Comparison of ENCODE assay signal across 31 cellular contexts in genomic region chr6:157267109-157267611, GRCh38. TPM values are rescaled to one million over a fixed set of nuclear protein-coding genes. Genes with fewer than 3 reads are reported as not detected.
DNase-seq lines count a peak whose midpoint lies in the region; ATAC-seq, FAIRE-seq and TF ChIP-seq lines count a peak whose summit lies in the region.
"Had no signal": no experiment of that assay in that cellular context is flagged by ENCODE, and none has a peak within 500 bp of the region (broad histone marks: within the 10 kb centered on the region; RNA-seq: fewer than 3 reads in every experiment).

No MANE protein-coding gene starts in this region.

- in situ Hi-C loops in HepG2 (cut with HindIII; ENCODE audit: extremely low pct_ligation_motif_present, low pct_unique_long_range_greater_than_20kb): no loop called here

- H3K79me2 ChIP-seq in HepG2 (ENCODE audit: insufficient read depth, low read length): no peaks in the 10 kb centered on the region

- peaks cover 6 to 8% of the 10 kb centered on the region in 2 donors for H3K9me3 Mint-ChIP-seq in activated T-cell treated with anti-CD3 and anti-CD28 coated beads, Interleukin-2, amount 50 U/mL, for 72 hours
- peaks cover 10% of the 10 kb centered on the region for H3K9me3 Mint-ChIP-seq in WTC11
- H3K9me3 Mint-ChIP-seq in activated naive CD4-positive, alpha-beta T cell treated with anti-CD3 and anti-CD28 coated beads for 36 hours: peaks cover 8% of the 10 kb centered on the region
- H3K9me3 Mint-ChIP-seq: activated B cell treated with CpG ODN at 0.5 μM for 24 hours had no signal

- H3K36me3 ChIP-seq in HepG2 (replicated peaks in 1 of 2; ENCODE audit: control insufficient read depth in 1 of 2, insufficient read depth in 2 of 2, low read length in 2 of 2) (no peaks in the 10 kb centered on the region), sigmoid colon (no peaks in the 10 kb centered on the region)
- H3K36me3 ChIP-seq: adrenal gland, ovary had no signal

- H3K9me3 ChIP-seq in HepG2 (ENCODE audit: low read length) (no peaks in the 10 kb centered on the region), sigmoid colon (no peaks in the 10 kb centered on the region)
- H3K9me3 ChIP-seq: adrenal gland, mucosa of descending colon, ovary had no signal

- TF ChIP-seq POLR2A in HepG2 (IDR thresholded peaks at IDR 0.05; ENCODE audit: insufficient read depth in 1 of 2, low read depth in 2 of 2, low read length in 2 of 2): no peak
- no peak for TF ChIP-seq POLR2A in sigmoid colon (IDR thresholded peaks at IDR 0.05)

- CTCF ChIA-PET in WTC11 (lab: Charles Lee): interaction anchor here (0.5 to 3.5 kb wide), 10 partner anchors 8 to 402 kb away, joined by 3 to 15 read pairs (median 4); partner anchors contain the start of gene TMEM242
- CTCF ChIA-PET in HepG2 (lab: Yijun Ruan, JAX; ENCODE audit: low intra/inter-chr PET ratio, low total read pairs): no interaction called here
- CTCF ChIA-PET in activated naive CD4-positive, alpha-beta T cell treated with anti-CD3 and anti-CD28 coated beads for 36 hours (lab: Charles Lee): interaction anchor here (0.6 kb wide), 1 partner anchor 634 kb away, joined by 3 read pairs; no protein-coding TSS in a partner anchor

- TF ChIP-seq CTCF in WTC11 (IDR thresholded peaks at IDR 0.05) (no peak), HepG2 (CRISPR knock-in tag; IDR thresholded peaks at IDR 0.05) (no peak; the same call in 1 of the 2 replicates), sigmoid colon (IDR thresholded peaks at IDR 0.05) (no peak)

- POLR2A ChIA-PET in WTC11 (lab: Charles Lee): no interaction called here
- POLR2A ChIA-PET in HepG2 (lab: Yijun Ruan, JAX): no interaction called here

- no peak overlapping the region for H3K4me2 ChIP-seq in HepG2 (ENCODE audit: low read depth, low read length)
- H3K4me2 ChIP-seq: smooth muscle cell had no signal

- TF ChIP-seq RAD21 in HepG2 (CRISPR knock-in tag; IDR thresholded peaks at IDR 0.05): no peak

- no peak overlapping the region for H3K27ac Mint-ChIP-seq in activated T-cell treated with anti-CD3 and anti-CD28 coated beads, Interleukin-2, amount 50 U/mL, for 72 hours
- H3K27ac Mint-ChIP-seq in WTC11: no peak overlapping the region
- H3K27ac Mint-ChIP-seq in activated naive CD4-positive, alpha-beta T cell treated with anti-CD3 and anti-CD28 coated beads for 36 hours: no peak overlapping the region
- H3K27ac Mint-ChIP-seq: activated B cell treated with CpG ODN at 0.5 μM for 24 hours; activated CD4-positive, alpha-beta T cell treated with anti-CD3 and anti-CD28 coated beads, Interleukin-2, amount 10 ng/mL, durations not matched to agents 7 days and 5 days; CD4-positive, alpha-beta T cell; natural killer cell; T-cell had no signal

- H3K4me3 ChIP-seq in HepG2 (replicated peaks in 1 of 3; ENCODE audit: insufficient read depth in 1 of 3, low read depth in 2 of 3, low read length in 3 of 3) (no peak overlapping the region), sigmoid colon (no peak overlapping the region)
- H3K4me3 ChIP-seq: adrenal gland, lung, mucosa of descending colon, ovary, smooth muscle cell had no signal

- peaks cover 16% of the 10 kb centered on the region for H3K4me1 ChIP-seq in HepG2 (ENCODE audit: insufficient read depth, low read length)
- peaks cover 0 to 17% (median 14%) of the 10 kb centered on the region in 4 donors for H3K4me1 ChIP-seq in sigmoid colon

- WGBS in HepG2 (ENCODE audit: low lambda C conversion rate): 45% methylated on average over 15 of the region's 18 CpGs
- WGBS in sigmoid colon, 2 donors: 89 to 92% methylated on average over 18 of the region's 18 CpGs

- no peaks in the 10 kb centered on the region for H3K4me1 Mint-ChIP-seq in activated T-cell treated with anti-CD3 and anti-CD28 coated beads, Interleukin-2, amount 50 U/mL, for 72 hours (ENCODE audit: low read depth)
- peaks cover 4% of the 10 kb centered on the region for H3K4me1 Mint-ChIP-seq in WTC11
- no peaks in the 10 kb centered on the region for H3K4me1 Mint-ChIP-seq in activated naive CD4-positive, alpha-beta T cell treated with anti-CD3 and anti-CD28 coated beads for 36 hours (ENCODE audit: low read depth)
- H3K4me1 Mint-ChIP-seq: activated B cell treated with CpG ODN at 0.5 μM for 24 hours; activated CD4-positive, alpha-beta T cell treated with anti-CD3 and anti-CD28 coated beads, Interleukin-2, amount 10 ng/mL, durations not matched to agents 7 days and 5 days; T-cell had no signal

- ATAC-seq in activated T-cell treated with anti-CD3 and anti-CD28 coated beads, Interleukin-2, amount 50 U/mL, for 72 hours (replicated peaks in 1 of 2): no peak
- peak; percentile 79 for ATAC-seq in WTC11
- peak; percentile 12; the same call in 2 of the 3 replicates for ATAC-seq in HepG2
- ATAC-seq: activated T-cell treated with anti-CD3 and anti-CD28 coated beads, Interleukin-2, amount 50 U/mL, for 4 hours; mucosa of descending colon; T-cell had no signal

- no peaks in the 10 kb centered on the region for H4K20me1 ChIP-seq in HepG2 (ENCODE audit: insufficient read depth, low read length)

- H3K36me3 Mint-ChIP-seq in activated T-cell treated with anti-CD3 and anti-CD28 coated beads, Interleukin-2, amount 50 U/mL, for 72 hours (ENCODE audit: insufficient read depth in 2 of 2): peaks cover 1 to 8% of the 10 kb centered on the region in 2 donors
- peaks cover 8% of the 10 kb centered on the region; the same call in 1 of the 2 replicates for H3K36me3 Mint-ChIP-seq in WTC11
- no peaks in the 10 kb centered on the region for H3K36me3 Mint-ChIP-seq in activated naive CD4-positive, alpha-beta T cell treated with anti-CD3 and anti-CD28 coated beads for 36 hours (ENCODE audit: low read depth)
- H3K36me3 Mint-ChIP-seq: natural killer cell, T-cell had no signal

- intact Hi-C loops in HepG2 (cut with micrococcal nuclease; ENCODE audit: unreplicated experiment) (no loop called here), sigmoid colon (cut with DNase I) (no loop called here)
- intact Hi-C loops in activated naive CD4-positive, alpha-beta T cell treated with anti-CD3 and anti-CD28 coated beads for 36 hours (cut with micrococcal nuclease): no loop called here

- H3K27me3 Mint-ChIP-seq in activated T-cell treated with anti-CD3 and anti-CD28 coated beads, Interleukin-2, amount 50 U/mL, for 72 hours (ENCODE audit: low read depth): no peaks in the 10 kb centered on the region
- no peaks in the 10 kb centered on the region; the same call in 1 of the 2 replicates for H3K27me3 Mint-ChIP-seq in WTC11 (ENCODE audit: low read depth)
- H3K27me3 Mint-ChIP-seq in activated naive CD4-positive, alpha-beta T cell treated with anti-CD3 and anti-CD28 coated beads for 36 hours (ENCODE audit: low read depth): no peaks in the 10 kb centered on the region
- H3K27me3 Mint-ChIP-seq: activated B cell treated with CpG ODN at 0.5 μM for 24 hours; activated CD4-positive, alpha-beta T cell treated with anti-CD3 and anti-CD28 coated beads, Interleukin-2, amount 10 ng/mL, durations not matched to agents 7 days and 5 days; CD4-positive, alpha-beta T cell; T-cell had no signal

- DNase-seq in activated T-cell treated with anti-CD3 and anti-CD28 coated beads, Interleukin-2, amount 50 U/mL, for 1 hour: peak; percentile 3
- no peak for DNase-seq in activated T-cell treated with anti-CD3 and anti-CD28 coated beads, Interleukin-2, amount 50 U/mL, for 72 hours
- DNase-seq in WTC11 (ENCODE audit: low spot score): peak; percentile 52
- DNase-seq in HepG2 (ENCODE audit: low spot score): no peak
- DNase-seq in sigmoid colon: peak; percentile 48
- no peak for DNase-seq in activated naive CD4-positive, alpha-beta T cell treated with anti-CD3 and anti-CD28 coated beads for 36 hours
- no peak for DNase-seq in H4 (ENCODE audit: low spot score)
- no peak for DNase-seq in anterior cingulate cortex (lab: John Stamatoyannopoulos, UW)
- DNase-seq: activated B cell treated with CpG ODN at 0.5 μM for 24 hours; activated CD4-positive, alpha-beta T cell treated with anti-CD3 and anti-CD28 coated beads, Interleukin-2, amount 10 ng/mL, durations not matched to agents 7 days and 5 days; activated naive CD4-positive, alpha-beta T cell; activated T-cell treated with anti-CD3 and anti-CD28 coated beads, Interleukin-2, amount 50 U/mL, for 4 hours; adrenal gland; CD4-positive, alpha-beta T cell; DMS79 treated with DMSO at 0.1 percent for 48 hours; GOT3; MV-4-11; natural killer cell; NCI-H1436 treated with DMSO at 0.1 percent for 48 hours; NCI-H2081 treated with DMSO at 0.1 percent for 48 hours; OCI-M1; ovary; stimulated activated CD4-positive, alpha-beta T cell treated with anti-CD3 and anti-CD28 coated beads, Interleukin-1b, Interleukin-23, amount 100 ng/mL, for 48 hours; stimulated activated naive CD4-positive, alpha-beta T cell treated with Interleukin-2 at 50 U/mL for 16 hours; T-cell had no signal

- peaks cover 8 to 56% of the 10 kb centered on the region in 2 experiments; a peak in 4 of 5 replicates for H3K27me3 ChIP-seq in HepG2 (ENCODE audit: control insufficient read depth in 1 of 2, insufficient read depth in 2 of 2, low read length in 2 of 2)
- H3K27me3 ChIP-seq in sigmoid colon: no peaks in the 10 kb centered on the region
- H3K27me3 ChIP-seq: adrenal gland, ovary had no signal

- H3K4me3 Mint-ChIP-seq in activated T-cell treated with anti-CD3 and anti-CD28 coated beads, Interleukin-2, amount 50 U/mL, for 72 hours: no peak overlapping the region
- H3K4me3 Mint-ChIP-seq in WTC11: no peak overlapping the region
- no peak overlapping the region for H3K4me3 Mint-ChIP-seq in activated naive CD4-positive, alpha-beta T cell treated with anti-CD3 and anti-CD28 coated beads for 36 hours
- H3K4me3 Mint-ChIP-seq: activated B cell treated with CpG ODN at 0.5 μM for 24 hours; activated CD4-positive, alpha-beta T cell treated with anti-CD3 and anti-CD28 coated beads, Interleukin-2, amount 10 ng/mL, durations not matched to agents 7 days and 5 days; activated T-cell treated with anti-CD3 and anti-CD28 coated beads, Interleukin-2, amount 50 U/mL, for 4 hours; CD4-positive, alpha-beta T cell; natural killer cell; T-cell had no signal

- no TSS peak for BruUV-seq in HepG2 (replicated peaks; lab: Mats Ljungman, UMichigan)

- no peak overlapping the region for H3K9ac ChIP-seq in HepG2 (ENCODE audit: insufficient read depth, low read depth, low read length)

- H3K27ac ChIP-seq in HepG2 (ENCODE audit: extremely low read length, insufficient read depth, low read length) (no peak overlapping the region), sigmoid colon (no peak overlapping the region)
- H3K27ac ChIP-seq: adrenal gland, ovary had no signal

- TF ChIP-seq EP300 in HepG2 (IDR thresholded peaks at IDR 0.05; ENCODE audit: low read depth in 2 of 2, low read length in 2 of 2) (no peak), HepG2 (CRISPR knock-in tag; IDR thresholded peaks at IDR 0.05; ENCODE audit: borderline replicate concordance) (no peak), sigmoid colon (IDR thresholded peaks at IDR 0.05) (no peak)

- no peak overlapping the region for H2AFZ ChIP-seq in HepG2 (ENCODE audit: low read length)

- FAIRE-seq in HepG2 (lab: Jason Lieb, UNC): no peak
- FAIRE-seq: A204.1, frontal cortex, GM19239 had no signal

RNA-seq across cellular contexts. Expression of gene TMEM242, which starts 56.2 kb away (rescaled TPM):
- total RNA-seq in activated T-cell treated with anti-CD3 and anti-CD28 coated beads, Interleukin-2, amount 50 U/mL, for 72 hours: 10 to 100 TPM; 13.0 to 15.5 TPM
- 8.7 to 11.5 TPM (median 11.0 TPM) in 3 replicates for total RNA-seq in WTC11 (2021)
- 6.4 and 11.1 TPM in 2 replicates for total RNA-seq in HepG2 (2016; rRNA removed; fragmentation: Illumina TruSeq; extraction: Trizol)
- 0.91 and 1.3 TPM in 2 replicates for total RNA-seq in HepG2 (2016; cell fraction: cytosol; rRNA removed; fragmentation: Illumina TruSeq; extraction: Trizol; ENCODE audit: low read depth)
- 5.9 and 10.4 TPM in 2 replicates for total RNA-seq in HepG2 (2016; cell fraction: insoluble cytoplasmic fraction; rRNA removed; fragmentation: Illumina TruSeq; extraction: Trizol)
- total RNA-seq in HepG2 (2016; cell fraction: membrane; rRNA removed; fragmentation: Illumina TruSeq; extraction: Trizol): 3.0 and 3.2 TPM in 2 replicates
- 14.8 and 18.0 TPM in 2 replicates for total RNA-seq in HepG2 (2016; cell fraction: nucleus; rRNA removed; fragmentation: Illumina TruSeq; extraction: Trizol)
- polyA plus RNA-seq in HepG2 (2011; rRNA removed): 5.6 and 5.7 TPM in 2 replicates
- polyA plus RNA-seq in HepG2 (2011; cell fraction: cytosol; rRNA removed): 2.8 and 4.4 TPM in 2 replicates
- polyA plus RNA-seq in HepG2 (2011; cell fraction: nucleus; rRNA removed): 5.2 and 5.7 TPM in 2 replicates
- polyA plus RNA-seq in HepG2 (2012): 8.0 and 9.3 TPM in 2 replicates
- polyA plus RNA-seq in HepG2 (2016; cell fraction: cytosol; fragmentation: Illumina TruSeq; extraction: Trizol; ENCODE audit: low read depth): 1.8 TPM in 2 replicates
- 5.5 and 5.8 TPM in 2 replicates for polyA plus RNA-seq in HepG2 (2016; cell fraction: insoluble cytoplasmic fraction; fragmentation: Illumina TruSeq; extraction: Trizol; ENCODE audit: low read depth)
- 2.5 and 2.6 TPM in 2 replicates for polyA plus RNA-seq in HepG2 (2016; cell fraction: membrane; fragmentation: Illumina TruSeq; extraction: Trizol; ENCODE audit: low read depth)
- 12.7 and 12.8 TPM in 2 replicates for polyA plus RNA-seq in HepG2 (2016; cell fraction: nucleus; fragmentation: Illumina TruSeq; extraction: Trizol; ENCODE audit: insufficient read depth, low read depth)
- 2.1 and 2.2 TPM in 2 replicates for polyA minus RNA-seq in HepG2 (2011; rRNA and poly(A)+ RNA removed; ENCODE audit: low replicate concordance)
- polyA minus RNA-seq in HepG2 (2011; cell fraction: cytosol; rRNA and poly(A)+ RNA removed): 1.1 TPM in 2 replicates
- polyA minus RNA-seq in HepG2 (2011; cell fraction: nucleus; rRNA and poly(A)+ RNA removed): 21.8 and 23.6 TPM in 2 replicates
- total RNA-seq in sigmoid colon: 10 to 100 TPM in 1 of 4 donors, 1 to 10 TPM in 3; 6.1 to 10.0 (median 7.7) TPM
- polyA plus RNA-seq in sigmoid colon: 1 to 10 TPM; 1.8 to 6.9 (median 3.5) TPM
- total RNA-seq in activated naive CD4-positive, alpha-beta T cell treated with anti-CD3 and anti-CD28 coated beads for 36 hours: 10 to 100 TPM in 1 of 2 experiments, 1 to 10 TPM in 1; 9.3 to 10.3 TPM
- total RNA-seq in H4 (2014; rRNA removed; shearing (Covaris generic)): 5.3 and 9.4 TPM in 2 replicates

Comparison
In these comparisons a context has a peak if more than half of its experiments do, and no peak if none do; other contexts are left out.
1. DNase-seq: peak in activated T-cell treated with anti-CD3 and anti-CD28 coated beads, Interleukin-2, amount 50 U/mL, for 1 hour (single experiment), WTC11 (single experiment) and sigmoid colon (single experiment); none in activated T-cell treated with anti-CD3 and anti-CD28 coated beads, Interleukin-2, amount 50 U/mL, for 72 hours (0 of 2), HepG2 (single experiment), activated naive CD4-positive, alpha-beta T cell treated with anti-CD3 and anti-CD28 coated beads for 36 hours (single experiment), H4 (single experiment) and anterior cingulate cortex (0 of 58).
2. ATAC-seq: peak in WTC11 (single experiment) and HepG2 (single experiment); none in activated T-cell treated with anti-CD3 and anti-CD28 coated beads, Interleukin-2, amount 50 U/mL, for 72 hours (0 of 2).